In the genomic region with DNA sequence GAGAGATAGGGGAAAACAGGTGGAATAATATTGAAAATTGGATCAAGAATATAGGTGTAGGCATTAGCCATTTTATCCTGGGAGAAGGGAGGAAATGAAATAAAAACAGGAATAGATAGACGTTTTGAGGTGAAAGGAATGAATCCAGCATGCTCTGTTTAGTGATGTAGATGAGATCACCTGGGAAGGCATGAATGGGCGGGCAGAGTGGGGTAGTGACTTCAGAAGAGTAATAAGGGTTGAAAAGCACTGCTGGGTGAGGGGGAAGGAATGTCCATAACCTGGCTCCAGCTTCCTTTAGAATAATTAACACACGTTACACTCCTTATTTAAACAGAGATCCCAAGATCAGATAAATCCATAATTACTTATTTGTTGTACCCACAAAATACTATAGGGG, we compare ENCODE assay signal across 32 cellular contexts.
"Had no signal": no experiment of that assay in that cellular context is flagged by ENCODE, and none has a peak within 500 bp of the region (broad histone marks: within the 10 kb centered on the region; RNA-seq: fewer than 3 reads in every experiment).

No MANE protein-coding gene starts in this region.

- H3K27me3 Mint-ChIP-seq: brain, type B pancreatic cell had no signal

- H3K9ac ChIP-seq: neural progenitor cell, parathyroid adenoma had no signal

- H3K9me3 ChIP-seq: ascending aorta, colonic mucosa, gastrocnemius medialis, left lung, lower lobe of right lung, psoas muscle, uterus had no signal

- H3K36me3 ChIP-seq: ascending aorta, cardiac muscle cell, colonic mucosa, gastrocnemius medialis, left lung, lower lobe of right lung, neural progenitor cell, uterus had no signal

- H3K79me2 ChIP-seq: parathyroid adenoma had no signal

- H3K4me2 ChIP-seq: neural progenitor cell, smooth muscle cell had no signal

- H3K9me3 Mint-ChIP-seq: brain; natural killer cell; neural progenitor cell; stimulated activated memory B cell treated with anti-CD40 and anti-IgM and Interleukin-4, amounts not matched to agents 10 μg/mL and 1 μg/mL and 100 μg/mL, for 72 hours; stimulated activated naive CD8-positive, alpha-beta T cell treated with anti-CD3 and anti-CD28 coated beads, Interleukin-15, amount 100 ng/mL, for 72 hours; type B pancreatic cell had no signal

- H2AFZ ChIP-seq: neural progenitor cell, parathyroid adenoma had no signal

- H3K36me3 Mint-ChIP-seq: activated naive CD8-positive, alpha-beta T cell; brain; natural killer cell; neural progenitor cell; stimulated activated memory B cell treated with anti-CD40 and anti-IgM and Interleukin-4, amounts not matched to agents 10 μg/mL and 1 μg/mL and 100 μg/mL, for 72 hours; type B pancreatic cell had no signal

- H3K4me3 Mint-ChIP-seq: activated naive CD8-positive, alpha-beta T cell; brain; natural killer cell; neural progenitor cell; stimulated activated memory B cell treated with anti-CD40 and anti-IgM and Interleukin-4, amounts not matched to agents 10 μg/mL and 1 μg/mL and 100 μg/mL, for 72 hours; stimulated activated naive CD8-positive, alpha-beta T cell treated with anti-CD3 and anti-CD28 coated beads, Interleukin-15, amount 100 ng/mL, for 72 hours; type B pancreatic cell had no signal

- H3K4me1 ChIP-seq: ascending aorta, colonic mucosa, gastrocnemius medialis, left lung, lower lobe of right lung, parathyroid adenoma, psoas muscle, uterus had no signal

- H3K27ac Mint-ChIP-seq: activated naive CD8-positive, alpha-beta T cell; brain; natural killer cell; neural progenitor cell; stimulated activated memory B cell treated with anti-CD40 and anti-IgM and Interleukin-4, amounts not matched to agents 10 μg/mL and 1 μg/mL and 100 μg/mL, for 72 hours; stimulated activated naive CD8-positive, alpha-beta T cell treated with anti-CD3 and anti-CD28 coated beads, Interleukin-15, amount 100 ng/mL, for 72 hours; type B pancreatic cell had no signal

- FAIRE-seq: endometrium, TTC549 had no signal

- H3K27ac ChIP-seq: ascending aorta, cardiac muscle cell, colonic mucosa, gastrocnemius medialis, left lung, lower lobe of right lung, neural progenitor cell, parathyroid adenoma, psoas muscle, uterus, VCaP had no signal

- H3K4me3 ChIP-seq: ascending aorta, cardiac muscle cell, colonic mucosa, gastrocnemius medialis, left lung, lower lobe of right lung, neural progenitor cell, psoas muscle, smooth muscle cell, uterus had no signal

- H3K4me1 Mint-ChIP-seq: natural killer cell; stimulated activated memory B cell treated with anti-CD40 and anti-IgM and Interleukin-4, amounts not matched to agents 10 μg/mL and 1 μg/mL and 100 μg/mL, for 72 hours; stimulated activated naive CD8-positive, alpha-beta T cell treated with anti-CD3 and anti-CD28 coated beads, Interleukin-15, amount 100 ng/mL, for 72 hours had no signal

- H3K27me3 ChIP-seq: ascending aorta, cardiac muscle cell, colonic mucosa, gastrocnemius medialis, left lung, neural progenitor cell, uterus had no signal

- DNase-seq: activated CD4-positive, alpha-beta T cell treated with anti-CD3 and anti-CD28 coated beads for 48 hours; activated effector memory CD4-positive, alpha-beta T cell treated with Interleukin-2 at 50 U/mL for 16 hours; activated naive CD4-positive, alpha-beta T cell treated with Interleukin-2 at 50 U/mL for 16 hours; cerebellar nuclear complex; colonic mucosa; effector CD8-positive, alpha-beta T cell; gastrocnemius medialis; hippocampal formation; left lung; lower lobe of right lung; mesenchymal stem cell; natural killer cell; occipital lobe; psoas muscle; stimulated activated CD4-positive, alpha-beta T cell treated with anti-CD3 and anti-CD28 coated beads, Interleukin-1b, Interleukin-23, amount 100 ng/mL, for 48 hours; stimulated activated CD4-positive, alpha-beta T cell treated with anti-CD3 and anti-CD28 coated beads, Interleukin-4, amount 100 ng/mL, for 4 hours; stimulated activated CD8-positive, alpha-beta memory T cell treated with anti-CD3 and anti-CD28 coated beads, Interleukin-4, amount 100 ng/mL, for 48 hours; stimulated activated naive CD8-positive, alpha-beta T cell treated with anti-CD3 and anti-CD28 coated beads, Interleukin-15, amount 100 ng/mL, for 72 hours; substantia nigra; uterus had no signal
